In the genomic region with DNA sequence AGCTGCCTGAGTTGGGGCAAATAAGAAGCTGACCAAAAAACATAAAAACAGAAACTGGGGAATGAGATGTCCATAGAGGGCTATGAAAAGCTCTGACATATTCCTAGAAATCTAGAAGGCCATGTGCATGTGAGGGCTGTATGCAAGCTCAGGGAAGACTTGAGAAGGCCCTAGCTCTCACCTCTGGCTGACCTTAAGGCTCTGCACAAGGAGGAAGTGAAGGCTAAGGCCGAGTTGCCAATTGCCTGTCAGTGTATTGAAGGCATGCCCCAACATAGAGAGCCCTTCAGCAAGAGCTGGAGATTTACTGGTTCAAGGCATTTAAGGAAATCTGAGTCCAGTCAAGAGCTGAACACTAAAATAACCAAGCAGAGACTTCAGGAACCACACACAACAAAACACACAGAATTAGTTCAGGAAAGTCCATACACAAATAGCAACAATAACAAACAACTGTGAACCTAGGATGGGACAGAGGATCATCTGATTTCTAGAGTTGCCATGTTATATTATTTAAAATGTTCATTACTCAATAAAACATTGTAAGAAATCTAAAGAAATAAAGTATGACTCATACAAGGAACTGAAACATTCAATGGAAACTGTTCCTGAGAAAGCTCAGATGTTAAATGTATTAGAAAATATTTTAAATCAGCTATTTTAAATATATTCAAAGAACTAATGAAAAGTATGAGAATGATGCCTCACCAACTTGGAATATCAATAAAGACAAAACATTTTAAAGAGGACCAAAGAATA, we compare ENCODE assay signal across 14 cellular contexts.
DNase-seq lines count a peak whose midpoint lies in the region; ATAC-seq, FAIRE-seq and TF ChIP-seq lines count a peak whose summit lies in the region.
"Had no signal": no experiment of that assay in that cellular context is flagged by ENCODE, and none has a peak within 500 bp of the region (broad histone marks: within the 10 kb centered on the region; RNA-seq: fewer than 3 reads in every experiment).

No MANE protein-coding gene starts in this region.

- H3K4me3 ChIP-seq in stomach, result no peak overlapping the region
- H3K4me3 ChIP-seq: GM23248 had no signal

- peaks cover 38 to 50% of the 10 kb centered on the region in 2 donors for H3K9me3 Mint-ChIP-seq in activated naive CD4-positive, alpha-beta T cell treated with anti-CD3 and anti-CD28 coated beads, Interleukin-2, amount 50 U/mL, for 72 hours
- peaks cover 37% of the 10 kb centered on the region for H3K9me3 Mint-ChIP-seq in activated naive CD4-positive, alpha-beta T cell treated with anti-CD3 and anti-CD28 coated beads, Interleukin-2, amount 10 ng/mL, durations not matched to agents 7 days and 5 days

- peaks cover 51 to 66% of the 10 kb centered on the region in 2 donors for H3K36me3 Mint-ChIP-seq in activated naive CD4-positive, alpha-beta T cell treated with anti-CD3 and anti-CD28 coated beads, Interleukin-2, amount 50 U/mL, for 72 hours
- H3K36me3 Mint-ChIP-seq in activated naive CD4-positive, alpha-beta T cell treated with anti-CD3 and anti-CD28 coated beads, Interleukin-2, amount 10 ng/mL, durations not matched to agents 7 days and 5 days, result peaks cover 34% of the 10 kb centered on the region

- H3K27ac ChIP-seq in stomach, result peak overlapping the region in 3 of 5 donors; percentile 30 to 99 (median 36)
- H3K27ac ChIP-seq: GM23248 had no signal

- WGBS in stomach, 5 donors, result 47 to 83% (median 57%) methylated on average over 1 of the region's 1 CpG

- H3K4me3 Mint-ChIP-seq in activated naive CD4-positive, alpha-beta T cell treated with anti-CD3 and anti-CD28 coated beads, Interleukin-2, amount 10 ng/mL, durations not matched to agents 7 days and 5 days, result no peak overlapping the region
- H3K4me3 Mint-ChIP-seq: WTC11 had no signal

- intact Hi-C loops in stomach (cut with DNase I; ENCODE audit: low total_unique reads), result no loop called here

- no peak for DNase-seq in activated naive CD4-positive, alpha-beta T cell treated with anti-CD3 and anti-CD28 coated beads, Interleukin-2, amount 50 U/mL, for 72 hours (ENCODE audit: low spot score in 2 of 2)
- DNase-seq in activated naive CD4-positive, alpha-beta T cell treated with anti-CD3 and anti-CD28 coated beads, Interleukin-2, amount 10 ng/mL, durations not matched to agents 7 days and 5 days, result no peak
- DNase-seq in RPMI8226 (peak; percentile 43), fibroblast of peridontal ligament (ENCODE audit: extremely low read depth) (peak; percentile 18), stomach (no peak), GM12892 (ENCODE audit: insufficient read length) (no peak), cerebellum (ENCODE audit: low spot score) (no peak)
- no peak for DNase-seq in stimulated activated naive CD4-positive, alpha-beta T cell treated with Interleukin-2 at 50 U/mL for 16 hours (lab: John Stamatoyannopoulos, UW)
- DNase-seq: GM23248; NCI-H1105; NCI-H2227 treated with DMSO at 0.1 percent for 48 hours; stimulated activated CD4-positive, alpha-beta T cell treated with anti-CD3 and anti-CD28 coated beads, Interleukin-4, amount 100 ng/mL, for 24 hours had no signal

- peaks cover 0 to 9% (median 3%) of the 10 kb centered on the region in 4 donors for H3K9me3 ChIP-seq in stomach

- peaks cover 21 to 54% (median 42%) of the 10 kb centered on the region in 4 donors for H3K4me1 ChIP-seq in stomach

- TF ChIP-seq CTCF in stomach (IDR thresholded peaks at IDR 0.05), result no peak

- no peak for TF ChIP-seq EP300 in stomach (IDR thresholded peaks at IDR 0.05)

- CTCF ChIA-PET in activated naive CD4-positive, alpha-beta T cell treated with anti-CD3 and anti-CD28 coated beads, Interleukin-2, amount 10 ng/mL, durations not matched to agents 7 days and 5 days (lab: Charles Lee), result interaction anchor here (0.8 to 0.9 kb wide), 2 partner anchors 8 to 10 kb away, joined by 3 read pairs; no protein-coding TSS in a partner anchor

- ATAC-seq in activated naive CD4-positive, alpha-beta T cell treated with anti-CD3 and anti-CD28 coated beads, Interleukin-2, amount 50 U/mL, for 72 hours, result no peak
- ATAC-seq: WTC11 had no signal

- no peaks in the 10 kb centered on the region for H3K36me3 ChIP-seq in stomach

- H3K4me1 Mint-ChIP-seq in activated naive CD4-positive, alpha-beta T cell treated with anti-CD3 and anti-CD28 coated beads, Interleukin-2, amount 10 ng/mL, durations not matched to agents 7 days and 5 days, result peaks cover 41% of the 10 kb centered on the region

- TF ChIP-seq POLR2A in stomach (IDR thresholded peaks at IDR 0.05) (no peak), GM12892 (IDR thresholded peaks at IDR 0.05; ENCODE audit: low read depth, low read length) (no peak)

- peaks cover 7% of the 10 kb centered on the region for H3K27me3 Mint-ChIP-seq in activated naive CD4-positive, alpha-beta T cell treated with anti-CD3 and anti-CD28 coated beads, Interleukin-2, amount 10 ng/mL, durations not matched to agents 7 days and 5 days

- FAIRE-seq in GM12892 (lab: Jason Lieb, UNC), result no peak
- FAIRE-seq: astrocyte had no signal

- peak overlapping the region; percentile 53 to 80 for H3K27ac Mint-ChIP-seq in activated naive CD4-positive, alpha-beta T cell treated with anti-CD3 and anti-CD28 coated beads, Interleukin-2, amount 50 U/mL, for 72 hours
- no peak overlapping the region for H3K27ac Mint-ChIP-seq in activated naive CD4-positive, alpha-beta T cell treated with anti-CD3 and anti-CD28 coated beads, Interleukin-2, amount 10 ng/mL, durations not matched to agents 7 days and 5 days
- H3K27ac Mint-ChIP-seq: WTC11 had no signal

- no peaks in the 10 kb centered on the region for H3K27me3 ChIP-seq in stomach

Comparison
In these comparisons a context has a peak if more than half of its experiments do, and no peak if none do; other contexts are left out.
1. DNase-seq: peak in RPMI8226 (single experiment) and fibroblast of peridontal ligament (single experiment); none in activated naive CD4-positive, alpha-beta T cell treated with anti-CD3 and anti-CD28 coated beads, Interleukin-2, amount 50 U/mL, for 72 hours (0 of 2), activated naive CD4-positive, alpha-beta T cell treated with anti-CD3 and anti-CD28 coated beads, Interleukin-2, amount 10 ng/mL, durations not matched to agents 7 days and 5 days (single experiment), stomach (single experiment), stimulated activated naive CD4-positive, alpha-beta T cell treated with Interleukin-2 at 50 U/mL for 16 hours (single experiment), GM12892 (single experiment) and cerebellum (single experiment).